ENCODE assay signal across 16 cellular contexts in genomic region chr7:150339369-150339768, GRCh38. TPM values are rescaled to one million over a fixed set of nuclear protein-coding genes. Genes with fewer than 3 reads are reported as not detected.
DNase-seq lines count a peak whose midpoint lies in the region; ATAC-seq, FAIRE-seq and TF ChIP-seq lines count a peak whose summit lies in the region.
"Had no signal": no experiment of that assay in that cellular context is flagged by ENCODE, and none has a peak within 500 bp of the region (broad histone marks: within the 10 kb centered on the region; RNA-seq: fewer than 3 reads in every experiment).

No MANE protein-coding gene starts in this region.

- BruUV-seq in GM12878 (replicated peaks; lab: Mats Ljungman, UMichigan) = no TSS peak

- no peak overlapping the region for H2BK12ac ChIP-seq in H9 (ENCODE audit: insufficient read length, low read depth, low read length)

- H3K9me3 ChIP-seq in H9 (ENCODE audit: control insufficient read depth, low read depth, low read length) (peaks cover 7% of the 10 kb centered on the region), GM12878 (replicated peaks; ENCODE audit: control insufficient read depth, insufficient read depth, low read length) (peaks cover 4% of the 10 kb centered on the region; the same call in 1 of the 3 replicates), liver (ENCODE audit: control insufficient read depth in 4 of 4, low read length in 3 of 4) (no peaks in the 10 kb centered on the region), stomach (peaks cover 0 to 7% (median 0%) of the 10 kb centered on the region in 4 donors)
- H3K9me3 ChIP-seq in effector memory CD4-positive, alpha-beta T cell (ENCODE audit: control insufficient read depth, low read length) = no peaks in the 10 kb centered on the region

- H3K23me2 ChIP-seq in H9 (ENCODE audit: insufficient read length, low read depth, low read length, poor library complexity, severe bottlenecking) = peaks cover 16% of the 10 kb centered on the region

- TF ChIP-seq POLR2A in GM12878 (IDR thresholded peaks at IDR 0.05; ENCODE audit: low read depth, low read length) = no peak
- no peak for TF ChIP-seq POLR2A in stomach (IDR thresholded peaks at IDR 0.05)

- H2BK20ac ChIP-seq in H9 (ENCODE audit: low read depth, low read length, poor library complexity, severe bottlenecking) = no peak overlapping the region

- CTCF ChIA-PET in GM12878 (lab: Yijun Ruan, JAX) = no interaction called here

- H4K20me1 ChIP-seq in H9 (ENCODE audit: control insufficient read depth, insufficient read depth, insufficient read length) (no peaks in the 10 kb centered on the region), GM12878 (ENCODE audit: control insufficient read depth, insufficient read depth) (no peaks in the 10 kb centered on the region)

- H4K8ac ChIP-seq in H9 (replicated peaks; ENCODE audit: insufficient read length, low read depth, low read length) = no peak overlapping the region

- ATAC-seq in GM12878 = peak; percentile 82
- ATAC-seq: HCT116 had no signal

- peaks cover 24 to 38% (median 26%) of the 10 kb centered on the region in 3 experiments for H3K36me3 Mint-ChIP-seq in H9 (ENCODE audit: insufficient read depth in 1 of 3, low read depth in 3 of 3)

- no peak overlapping the region for H2AK5ac ChIP-seq in H9 (ENCODE audit: insufficient read length, low read length)

- H3K4me1 Mint-ChIP-seq in H9 = peaks cover 60 to 74% of the 10 kb centered on the region in 2 experiments

- H4K5ac ChIP-seq in H9 (ENCODE audit: insufficient read length, low read depth, low read length) = no peak overlapping the region

- H2AFZ ChIP-seq in H9 (ENCODE audit: low read length) (no peak overlapping the region), GM12878 (ENCODE audit: control insufficient read depth, low read depth, low read length) (no peak overlapping the region)

- H3K27me3 ChIP-seq in H9 (ENCODE audit: insufficient read depth, low read length) (peaks cover 13% of the 10 kb centered on the region), GM12878 (replicated peaks in 1 of 2; ENCODE audit: control insufficient read depth in 2 of 2, insufficient read depth in 2 of 2, low read length in 1 of 2) (peaks cover 0 to 5% of the 10 kb centered on the region in 2 experiments; a peak in 2 of 4 replicates), liver (ENCODE audit: control insufficient read depth in 4 of 4, insufficient read depth in 4 of 4, low read length in 3 of 4) (no peaks in the 10 kb centered on the region), stomach (peaks cover 0 to 24% (median 13%) of the 10 kb centered on the region in 3 donors)
- peaks cover 10% of the 10 kb centered on the region for H3K27me3 ChIP-seq in effector memory CD4-positive, alpha-beta T cell (replicated peaks; ENCODE audit: control insufficient read depth, insufficient read depth, low read length, poor library complexity, severe bottlenecking)

- SMC1A ChIA-PET in GM12878 (lab: Charles Lee; ENCODE audit: uncharacterized antibody, unreplicated experiment) = no interaction called here

- WGBS in H9 (ENCODE audit: extremely low coverage, insufficient read length, low lambda C conversion rate) = no CpG with 5 or more reads among the region's 8 CpGs
- 22% methylated on average over 8 of the region's 8 CpGs for WGBS in GM12878 (ENCODE audit: insufficient coverage, insufficient replicate concordance, low lambda C conversion rate, missing lambda C conversion rate)
- 39% methylated on average over 8 of the region's 8 CpGs for WGBS in liver
- WGBS in stomach, 5 donors = 54 to 68% (median 61%) methylated on average over 8 of the region's 8 CpGs

- DNase-seq in H9 (no peak), GM12878 (ENCODE audit: low read depth, low spot score) (no peak), stomach (no peak), middle frontal gyrus (ENCODE audit: extremely low spot score, low spot score) (no peak), NCI-H2196 treated with DMSO at 0.1 percent for 48 hours (lab: John Stamatoyannopoulos, UW; ENCODE audit: unreplicated experiment) (no peak)
- DNase-seq in stimulated activated naive CD4-positive, alpha-beta T cell treated with Interleukin-2 at 50 U/mL for 16 hours (lab: John Stamatoyannopoulos, UW) = no peak
- DNase-seq in effector memory CD4-positive, alpha-beta T cell = no peak
- DNase-seq: activated naive CD4-positive, alpha-beta T cell treated with anti-CD3 and anti-CD28 coated beads for 36 hours; NCI-H1694; stimulated activated naive CD4-positive, alpha-beta T cell had no signal

- intact Hi-C loops in GM12878 (cut with micrococcal nuclease; ENCODE audit: unreplicated experiment) = no loop called here
- intact Hi-C loops in stomach (cut with DNase I; ENCODE audit: low total_unique reads) = no loop called here

- POLR2A ChIA-PET in GM12878 (lab: Charles Lee) = no interaction called here

- H3K27ac Mint-ChIP-seq in H9 = peak overlapping the region in 1 of 3 experiments; percentile 70; a peak in 2 of 7 replicates
- H3K27ac Mint-ChIP-seq: activated naive CD4-positive, alpha-beta T cell treated with anti-CD3 and anti-CD28 coated beads for 36 hours; dendritic cell treated with granulocyte-macrophage colony-stimulating factor and Interleukin-4, amounts not matched to agents 40 ng/mL and 50 ng/mL, for 4 days had no signal

- H3K4me1 ChIP-seq in H9 (ENCODE audit: insufficient read depth, low read length) (no peaks in the 10 kb centered on the region; the same call in 1 of the 2 replicates), GM12878 (ENCODE audit: control insufficient read depth, insufficient read depth, low read length) (peaks cover 8% of the 10 kb centered on the region), liver (ENCODE audit: control insufficient read depth in 4 of 4, insufficient read depth in 4 of 4, low read length in 3 of 4) (peaks cover 26 to 78% (median 75%) of the 10 kb centered on the region in 4 donors), stomach (peaks cover 36 to 81% (median 65%) of the 10 kb centered on the region in 4 donors)
- no peaks in the 10 kb centered on the region for H3K4me1 ChIP-seq in effector memory CD4-positive, alpha-beta T cell (ENCODE audit: control insufficient read depth, insufficient read depth, low read length, poor library complexity, severe bottlenecking)

- H3K4me2 ChIP-seq in H9 (ENCODE audit: insufficient read depth, insufficient read length, low read length) (no peak overlapping the region), GM12878 (ENCODE audit: control insufficient read depth, insufficient read depth) (no peak overlapping the region)

- TF ChIP-seq CTCF in H9 (conservative IDR thresholded peaks at IDR 0.05) = no peak
- TF ChIP-seq CTCF in GM12878 (IDR thresholded peaks at IDR 0.05 in 2 of 3, conservative IDR thresholded peaks at IDR 0.05 in 1 of 3; ENCODE audit: control insufficient read depth in 2 of 3, extremely low read depth in 1 of 3, insufficient read depth in 1 of 3, low read depth in 3 of 3, low read length in 3 of 3) = no peak
- no peak for TF ChIP-seq CTCF in liver (IDR thresholded peaks at IDR 0.05; ENCODE audit: low read depth, low read length, missing input control)
- no peak for TF ChIP-seq CTCF in stomach (IDR thresholded peaks at IDR 0.05)

- no peak overlapping the region for H2BK5ac ChIP-seq in H9 (ENCODE audit: insufficient read length, low read length)

- no peak overlapping the region for H3K23ac ChIP-seq in H9 (ENCODE audit: insufficient read length, low read depth, low read length)

- H3K4me3 Mint-ChIP-seq in H9 = peak overlapping the region; percentile 74 to 96; a peak in 4 of 5 replicates
- H3K4me3 Mint-ChIP-seq: activated naive CD4-positive, alpha-beta T cell treated with anti-CD3 and anti-CD28 coated beads for 36 hours; dendritic cell treated with granulocyte-macrophage colony-stimulating factor and Interleukin-4, amounts not matched to agents 40 ng/mL and 50 ng/mL, for 4 days had no signal

- H2BK15ac ChIP-seq in H9 (ENCODE audit: low read depth, low read length) = no peak overlapping the region

- H3K18ac ChIP-seq in H9 (ENCODE audit: insufficient read length, low read depth, low read length) = no peak overlapping the region

- H3K4me3 ChIP-seq in GM12878 (no peak overlapping the region), liver (ENCODE audit: low read depth in 1 of 3, low read length in 3 of 3) (peak overlapping the region; percentile 69 to 77 (median 74)), stomach (peak overlapping the region; percentile 57 to 60 (median 58))
- H3K4me3 ChIP-seq in effector memory CD4-positive, alpha-beta T cell (ENCODE audit: insufficient read depth, low read depth, low read length, poor library complexity, severe bottlenecking) = no peak overlapping the region

- TF ChIP-seq RAD21 in GM12878 (IDR thresholded peaks at IDR 0.05; ENCODE audit: insufficient read depth, low read depth, low read length) = no peak
- TF ChIP-seq RAD21 in liver (IDR thresholded peaks at IDR 0.05) = no peak

- H2BK120ac ChIP-seq in H9 (ENCODE audit: low read depth, low read length, poor library complexity, severe bottlenecking) = no peak overlapping the region

- FAIRE-seq in GM12878 (lab: Jason Lieb, UNC) = no peak

- H3K27me3 Mint-ChIP-seq in H9 (ENCODE audit: low read depth) = peaks cover 62% of the 10 kb centered on the region

- H3K79me2 ChIP-seq in H9 (ENCODE audit: insufficient read depth, low read length) (no peaks in the 10 kb centered on the region), GM12878 (ENCODE audit: control insufficient read depth, insufficient read depth, low read length) (no peaks in the 10 kb centered on the region)

- H3K79me1 ChIP-seq in H9 (ENCODE audit: insufficient read depth, low read depth, low read length, poor library complexity, severe bottlenecking) = no peaks in the 10 kb centered on the region

- TF ChIP-seq EP300 in GM12878 (IDR thresholded peaks at IDR 0.05; ENCODE audit: borderline replicate concordance in 1 of 2, control insufficient read depth in 1 of 2, low read depth in 2 of 2, low read length in 2 of 2) = no peak
- TF ChIP-seq EP300 in stomach (IDR thresholded peaks at IDR 0.05) = no peak

- no peak overlapping the region for H3K4ac ChIP-seq in H9 (ENCODE audit: low read depth, low read length)

- no peak overlapping the region for H4K91ac ChIP-seq in H9 (ENCODE audit: insufficient read length, low read depth, low read length)

- H3K14ac ChIP-seq in H9 (ENCODE audit: insufficient read depth, low read length) = no peak overlapping the region; the same call in 1 of the 2 replicates

- peaks cover 0 to 7% of the 10 kb centered on the region in 2 experiments; a peak in 2 of 4 replicates for H3K36me3 ChIP-seq in GM12878 (ENCODE audit: control insufficient read depth in 2 of 2, insufficient read depth in 2 of 2, low read length in 1 of 2)
- no peaks in the 10 kb centered on the region for H3K36me3 ChIP-seq in liver (ENCODE audit: control insufficient read depth in 4 of 4, insufficient read depth in 3 of 4, low read depth in 1 of 4, low read length in 3 of 4)
- H3K36me3 ChIP-seq in stomach = peaks cover 0 to 17% (median 14%) of the 10 kb centered on the region in 4 donors
- H3K36me3 ChIP-seq in effector memory CD4-positive, alpha-beta T cell (ENCODE audit: control insufficient read depth, insufficient read depth, low read length) = peaks cover 3% of the 10 kb centered on the region

- in situ Hi-C loops in GM12878 (cut with MboI) = no loop called here

- H3T11ph ChIP-seq in H9 (ENCODE audit: low read length) = no peak overlapping the region

- RAD21 ChIA-PET in GM12878 (lab: Charles Lee; ENCODE audit: unreplicated experiment) = no interaction called here

- H3K56ac ChIP-seq in H9 (ENCODE audit: insufficient read length, low read depth, low read length) = no peak overlapping the region

- no peak overlapping the region for H3K9ac ChIP-seq in H9 (ENCODE audit: extremely low read depth, insufficient read length, low read length)
- H3K9ac ChIP-seq in GM12878 (ENCODE audit: control insufficient read depth, insufficient read depth, low read length) = no peak overlapping the region
- no peak overlapping the region for H3K9ac ChIP-seq in liver (ENCODE audit: low read depth in 1 of 2, low read length in 2 of 2)

- H3K9me3 Mint-ChIP-seq in H9 = peaks cover 9 to 10% of the 10 kb centered on the region in 2 experiments
- H3K9me3 Mint-ChIP-seq: dendritic cell treated with granulocyte-macrophage colony-stimulating factor and Interleukin-4, amounts not matched to agents 40 ng/mL and 50 ng/mL, for 4 days had no signal

- H3K27ac ChIP-seq in H9 (ENCODE audit: insufficient read length, low read depth, low read length) (no peak overlapping the region), GM12878 (ENCODE audit: control insufficient read depth, insufficient read depth) (no peak overlapping the region), liver (ENCODE audit: low read depth in 1 of 2, low read length in 2 of 2) (peak overlapping the region in 1 of 2 donors; percentile 94), stomach (peak overlapping the region in 3 of 5 donors; percentile 24 to 88 (median 86))
- no peak overlapping the region for H3K27ac ChIP-seq in effector memory CD4-positive, alpha-beta T cell (ENCODE audit: insufficient read depth, low read length, poor library complexity, severe bottlenecking)

RNA-seq across cellular contexts. Expression of gene RARRES2, which starts 2.1 kb away (rescaled TPM):
- 59.9 and 60.9 TPM in 2 replicates for total RNA-seq in H9 (2021)
- not detected in 2 replicates for total RNA-seq in GM12878 (2013; cell fraction: nucleolus; rRNA removed)
- 0.23 and 0.33 TPM in 2 replicates for total RNA-seq in GM12878 (2014; rRNA removed)
- not detected in 2 replicates for total RNA-seq in GM12878 (2014; rRNA removed; fragmentation: Illumina TruSeq; extraction: Trizol)
- 0.96 and 2.2 TPM in 2 replicates for total RNA-seq in GM12878 (2021)
- polyA plus RNA-seq in GM12878 (2011; ENCODE audit: low read depth) = 1.8 TPM
- not detected in 2 replicates for polyA plus RNA-seq in GM12878 (2011; rRNA removed)
- polyA plus RNA-seq in GM12878 (2011; cell fraction: cytosol; rRNA removed) = not detected in 2 replicates
- polyA plus RNA-seq in GM12878 (2011; cell fraction: nucleus; rRNA removed) = not detected in 2 replicates
- polyA plus RNA-seq in GM12878 (2012) = 1.9 and 2.2 TPM in 2 replicates
- polyA plus RNA-seq in GM12878 (2014; fragmentation: Illumina TruSeq; extraction: Trizol) = 0.29 TPM in 1 of 2 replicates, not detected in the other
- under 1 TPM in 1 of 2 experiments, not detected in 1; 0.13 TPM for polyA plus RNA-seq in GM12878 (2014; fragmentation: Nextera tagmentation; extraction: Ambion mirVana)
- polyA plus RNA-seq in GM12878 (2014; rRNA removed) = 0.18 and 0.41 TPM in 2 replicates
- polyA plus RNA-seq in GM12878 (2016; fragmentation: Nextera tagmentation; extraction: Ambion mirVana) = under 1 TPM; 0.40 to 1.00 TPM
- not detected in 2 replicates for polyA minus RNA-seq in GM12878 (2011; rRNA and poly(A)+ RNA removed)
- polyA minus RNA-seq in GM12878 (2011; cell fraction: cytosol; rRNA and poly(A)+ RNA removed) = not detected in 2 replicates
- polyA minus RNA-seq in GM12878 (2011; cell fraction: nucleus; rRNA and poly(A)+ RNA removed) = not detected in 2 replicates
- total RNA-seq in liver = 100 to 1,000 TPM; 149 to 437 TPM
- polyA plus RNA-seq in liver = 1,000 to 10,000 TPM; 1,248 to 1,915 TPM
- total RNA-seq in stomach = 100 to 1,000 TPM in 1 of 5 donors, 10 to 100 TPM in 4; 33.5 to 244 (median 70.9) TPM
- polyA plus RNA-seq in stomach = 100 to 1,000 TPM; 161 to 232 (median 197) TPM
- total RNA-seq: activated naive CD4-positive, alpha-beta T cell treated with anti-CD3 and anti-CD28 coated beads for 36 hours; glomerular endothelial cell had no signal
- polyA plus RNA-seq: CD14-positive monocyte; naive thymus-derived CD8-positive, alpha-beta T cell had no signal

RNA-seq across cellular contexts. Expression of gene ACTR3C, which starts 16.0 kb away (rescaled TPM):
- 1.2 and 2.2 TPM in 2 replicates for total RNA-seq in H9 (2021)
- 55.8 and 61.6 TPM in 2 replicates for total RNA-seq in GM12878 (2013; cell fraction: nucleolus; rRNA removed)
- total RNA-seq in GM12878 (2014; rRNA removed) = 8.6 and 8.9 TPM in 2 replicates
- 6.1 and 6.3 TPM in 2 replicates for total RNA-seq in GM12878 (2014; rRNA removed; fragmentation: Illumina TruSeq; extraction: Trizol)
- total RNA-seq in GM12878 (2021) = 3.5 and 6.5 TPM in 2 replicates
- polyA plus RNA-seq in GM12878 (2011; ENCODE audit: low read depth) = 2.2 TPM
- 7.4 and 8.6 TPM in 2 replicates for polyA plus RNA-seq in GM12878 (2011; rRNA removed)
- 3.3 and 4.1 TPM in 2 replicates for polyA plus RNA-seq in GM12878 (2011; cell fraction: cytosol; rRNA removed)
- 11.1 and 14.7 TPM in 2 replicates for polyA plus RNA-seq in GM12878 (2011; cell fraction: nucleus; rRNA removed)
- 1.7 and 2.2 TPM in 2 replicates for polyA plus RNA-seq in GM12878 (2012)
- 3.3 and 3.4 TPM in 2 replicates for polyA plus RNA-seq in GM12878 (2014; fragmentation: Illumina TruSeq; extraction: Trizol)
- polyA plus RNA-seq in GM12878 (2014; fragmentation: Nextera tagmentation; extraction: Ambion mirVana) = 1 to 10 TPM; 2.0 to 2.7 TPM
- 5.3 and 5.6 TPM in 2 replicates for polyA plus RNA-seq in GM12878 (2014; rRNA removed)
- 10 to 100 TPM in 1 of 2 experiments, 1 to 10 TPM in 1; 6.6 to 10.2 TPM for polyA plus RNA-seq in GM12878 (2016; fragmentation: Nextera tagmentation; extraction: Ambion mirVana)
- polyA minus RNA-seq in GM12878 (2011; rRNA and poly(A)+ RNA removed) = 21.7 and 27.0 TPM in 2 replicates
- polyA minus RNA-seq in GM12878 (2011; cell fraction: cytosol; rRNA and poly(A)+ RNA removed) = 8.3 and 8.6 TPM in 2 replicates
- 69.0 and 127 TPM in 2 replicates for polyA minus RNA-seq in GM12878 (2011; cell fraction: nucleus; rRNA and poly(A)+ RNA removed)
- 10 to 100 TPM in 1 of 2 donors, 1 to 10 TPM in 1; 3.0 to 61.7 TPM for total RNA-seq in liver
- polyA plus RNA-seq in liver = 10 to 100 TPM; 26.6 to 30.1 TPM
- 10 to 100 TPM in 3 of 5 donors, 1 to 10 TPM in 2; 2.3 to 68.7 (median 16.2) TPM for total RNA-seq in stomach
- polyA plus RNA-seq in stomach = 10 to 100 TPM in 1 of 3 donors, 1 to 10 TPM in 2; 3.1 to 10.1 (median 7.0) TPM

RNA-seq across cellular contexts. Expression of gene LRRC61, which starts 16.2 kb away (rescaled TPM):
- 24.4 and 27.4 TPM in 2 replicates for total RNA-seq in H9 (2021)
- 16.2 and 18.9 TPM in 2 replicates for total RNA-seq in GM12878 (2013; cell fraction: nucleolus; rRNA removed)
- 26.9 and 32.6 TPM in 2 replicates for total RNA-seq in GM12878 (2014; rRNA removed)
- 6.9 and 9.2 TPM in 2 replicates for total RNA-seq in GM12878 (2014; rRNA removed; fragmentation: Illumina TruSeq; extraction: Trizol)
- total RNA-seq in GM12878 (2021) = 28.9 and 31.1 TPM in 2 replicates
- 6.5 TPM for polyA plus RNA-seq in GM12878 (2011; ENCODE audit: low read depth)
- 9.6 and 16.3 TPM in 2 replicates for polyA plus RNA-seq in GM12878 (2011; rRNA removed)
- polyA plus RNA-seq in GM12878 (2011; cell fraction: cytosol; rRNA removed) = 34.0 and 39.8 TPM in 2 replicates
- polyA plus RNA-seq in GM12878 (2011; cell fraction: nucleus; rRNA removed) = 16.1 and 23.6 TPM in 2 replicates
- 14.1 and 17.4 TPM in 2 replicates for polyA plus RNA-seq in GM12878 (2012)
- 3.6 and 5.9 TPM in 2 replicates for polyA plus RNA-seq in GM12878 (2014; fragmentation: Illumina TruSeq; extraction: Trizol)
- 1 to 10 TPM; 1.4 to 2.5 TPM for polyA plus RNA-seq in GM12878 (2014; fragmentation: Nextera tagmentation; extraction: Ambion mirVana)
- polyA plus RNA-seq in GM12878 (2014; rRNA removed) = 27.3 and 32.4 TPM in 2 replicates
- polyA plus RNA-seq in GM12878 (2016; fragmentation: Nextera tagmentation; extraction: Ambion mirVana) = 10 to 100 TPM; 44.9 to 54.2 TPM
- polyA minus RNA-seq in GM12878 (2011; rRNA and poly(A)+ RNA removed) = 19.7 and 23.8 TPM in 2 replicates
- 18.7 and 22.9 TPM in 2 replicates for polyA minus RNA-seq in GM12878 (2011; cell fraction: cytosol; rRNA and poly(A)+ RNA removed)
- polyA minus RNA-seq in GM12878 (2011; cell fraction: nucleus; rRNA and poly(A)+ RNA removed) = 5.9 and 13.7 TPM in 2 replicates
- total RNA-seq in liver = 10 to 100 TPM; 12.0 to 17.2 TPM
- 10 to 100 TPM; 13.9 to 21.0 TPM for polyA plus RNA-seq in liver
- 10 to 100 TPM in 3 of 5 donors, not detected in 2; 11.6 to 15.9 (median 14.2) TPM for total RNA-seq in stomach
- 1 to 10 TPM; 5.6 to 7.6 (median 7.4) TPM for polyA plus RNA-seq in stomach

RNA-seq across cellular contexts. Expression of gene REPIN1, which starts 29.3 kb away (rescaled TPM):
- total RNA-seq in H9 (2021) (105 and 106 TPM in 2 replicates), GM12878 (2014; rRNA removed) (111 and 122 TPM in 2 replicates), GM12878 (2014; rRNA removed; fragmentation: Illumina TruSeq; extraction: Trizol) (32.1 and 38.7 TPM in 2 replicates), GM12878 (2021) (161 and 172 TPM in 2 replicates), liver (100 to 1,000 TPM in 1 of 2 donors, 10 to 100 TPM in 1; 44.4 to 118 TPM), stomach (100 to 1,000 TPM in 3 of 5 donors, 10 to 100 TPM in 2; 44.2 to 298 (median 104) TPM)
- total RNA-seq in GM12878 (2013; cell fraction: nucleolus; rRNA removed) = 152 and 192 TPM in 2 replicates
- polyA plus RNA-seq in GM12878 (2011; ENCODE audit: low read depth) = 43.7 TPM
- polyA plus RNA-seq in GM12878 (2011; rRNA removed) (56.3 and 88.0 TPM in 2 replicates), GM12878 (2014; fragmentation: Illumina TruSeq; extraction: Trizol) (22.3 and 47.3 TPM in 2 replicates), GM12878 (2014; fragmentation: Nextera tagmentation; extraction: Ambion mirVana) (10 to 100 TPM in 1 of 2 experiments, 1 to 10 TPM in 1; 5.1 to 12.6 TPM), GM12878 (2014; rRNA removed) (139 and 159 TPM in 2 replicates), GM12878 (2016; fragmentation: Nextera tagmentation; extraction: Ambion mirVana) (10 to 100 TPM; 66.4 to 87.4 TPM), liver (10 to 100 TPM; 17.1 to 65.8 TPM), stomach (10 to 100 TPM; 35.9 to 41.5 (median 36.4) TPM)
- polyA plus RNA-seq in GM12878 (2011; cell fraction: cytosol; rRNA removed) = 135 and 158 TPM in 2 replicates
- 309 and 343 TPM in 2 replicates for polyA plus RNA-seq in GM12878 (2011; cell fraction: nucleus; rRNA removed)
- polyA plus RNA-seq in GM12878 (2012) = 96.5 and 107 TPM in 2 replicates
- 40.9 and 86.3 TPM in 2 replicates for polyA minus RNA-seq in GM12878 (2011; rRNA and poly(A)+ RNA removed)
- 35.8 and 41.2 TPM in 2 replicates for polyA minus RNA-seq in GM12878 (2011; cell fraction: cytosol; rRNA and poly(A)+ RNA removed)
- 59.8 and 89.9 TPM in 2 replicates for polyA minus RNA-seq in GM12878 (2011; cell fraction: nucleus; rRNA and poly(A)+ RNA removed)

RNA-seq across cellular contexts. Expression of gene ZNF775, which starts 39.8 kb away (rescaled TPM):
- total RNA-seq in H9 (2021) = 9.7 and 10.5 TPM in 2 replicates
- total RNA-seq in GM12878 (2013; cell fraction: nucleolus; rRNA removed) = 7.9 and 10.6 TPM in 2 replicates
- total RNA-seq in GM12878 (2014; rRNA removed) = 7.2 and 11.0 TPM in 2 replicates
- 2.3 and 2.8 TPM in 2 replicates for total RNA-seq in GM12878 (2014; rRNA removed; fragmentation: Illumina TruSeq; extraction: Trizol)
- 12.1 and 14.3 TPM in 2 replicates for total RNA-seq in GM12878 (2021)
- polyA plus RNA-seq in GM12878 (2011; ENCODE audit: low read depth) = 1.1 TPM
- 1.8 and 3.6 TPM in 2 replicates for polyA plus RNA-seq in GM12878 (2011; rRNA removed)
- polyA plus RNA-seq in GM12878 (2011; cell fraction: cytosol; rRNA removed) = 3.6 and 8.5 TPM in 2 replicates
- polyA plus RNA-seq in GM12878 (2011; cell fraction: nucleus; rRNA removed) = 9.0 and 11.2 TPM in 2 replicates
- polyA plus RNA-seq in GM12878 (2012) = 5.9 and 7.2 TPM in 2 replicates
- polyA plus RNA-seq in GM12878 (2014; fragmentation: Illumina TruSeq; extraction: Trizol) = 0.32 and 0.71 TPM in 2 replicates
- polyA plus RNA-seq in GM12878 (2014; fragmentation: Nextera tagmentation; extraction: Ambion mirVana) = under 1 TPM; 0.05 to 0.46 TPM
- 9.7 and 11.8 TPM in 2 replicates for polyA plus RNA-seq in GM12878 (2014; rRNA removed)
- 1 to 10 TPM in 1 of 2 experiments, under 1 TPM in 1; 0.62 to 1.4 TPM for polyA plus RNA-seq in GM12878 (2016; fragmentation: Nextera tagmentation; extraction: Ambion mirVana)
- polyA minus RNA-seq in GM12878 (2011; rRNA and poly(A)+ RNA removed) = 1.1 and 3.0 TPM in 2 replicates
- polyA minus RNA-seq in GM12878 (2011; cell fraction: cytosol; rRNA and poly(A)+ RNA removed) = 3.5 and 5.1 TPM in 2 replicates
- 2.3 and 4.7 TPM in 2 replicates for polyA minus RNA-seq in GM12878 (2011; cell fraction: nucleus; rRNA and poly(A)+ RNA removed)
- total RNA-seq in liver = 1 to 10 TPM in 1 of 2 donors, under 1 TPM in 1; 0.33 to 3.1 TPM
- under 1 TPM; 0.08 to 0.72 TPM for polyA plus RNA-seq in liver
- 10 to 100 TPM in 2 of 5 donors, 1 to 10 TPM in 1, not detected in 2; 2.0 to 17.0 (median 14.8) TPM for total RNA-seq in stomach
- 1 to 10 TPM; 1.8 to 2.6 (median 2.4) TPM for polyA plus RNA-seq in stomach

Comparison
In these comparisons a context has a peak if more than half of its experiments do, and no peak if none do; other contexts are left out.
1. H3K27ac ChIP-seq: peak in stomach (3 of 5); none in H9 (single experiment), GM12878 (single experiment) and effector memory CD4-positive, alpha-beta T cell (single experiment).
2. H3K4me3 ChIP-seq: peak in liver (3 of 3) and stomach (4 of 4); none in GM12878 (single experiment) and effector memory CD4-positive, alpha-beta T cell (single experiment).
3. RNA of gene RARRES2, which starts 2.1 kb away (total RNA-seq): 149 to 437 TPM in liver, 33.5 to 244 TPM in stomach and 59.9 to 60.9 TPM in H9; 0.23 to 2.2 TPM in GM12878; every median in the first group is over 10 times any median in the second.